ENCODE assay signal across 8 cellular contexts in the genomic region with DNA sequence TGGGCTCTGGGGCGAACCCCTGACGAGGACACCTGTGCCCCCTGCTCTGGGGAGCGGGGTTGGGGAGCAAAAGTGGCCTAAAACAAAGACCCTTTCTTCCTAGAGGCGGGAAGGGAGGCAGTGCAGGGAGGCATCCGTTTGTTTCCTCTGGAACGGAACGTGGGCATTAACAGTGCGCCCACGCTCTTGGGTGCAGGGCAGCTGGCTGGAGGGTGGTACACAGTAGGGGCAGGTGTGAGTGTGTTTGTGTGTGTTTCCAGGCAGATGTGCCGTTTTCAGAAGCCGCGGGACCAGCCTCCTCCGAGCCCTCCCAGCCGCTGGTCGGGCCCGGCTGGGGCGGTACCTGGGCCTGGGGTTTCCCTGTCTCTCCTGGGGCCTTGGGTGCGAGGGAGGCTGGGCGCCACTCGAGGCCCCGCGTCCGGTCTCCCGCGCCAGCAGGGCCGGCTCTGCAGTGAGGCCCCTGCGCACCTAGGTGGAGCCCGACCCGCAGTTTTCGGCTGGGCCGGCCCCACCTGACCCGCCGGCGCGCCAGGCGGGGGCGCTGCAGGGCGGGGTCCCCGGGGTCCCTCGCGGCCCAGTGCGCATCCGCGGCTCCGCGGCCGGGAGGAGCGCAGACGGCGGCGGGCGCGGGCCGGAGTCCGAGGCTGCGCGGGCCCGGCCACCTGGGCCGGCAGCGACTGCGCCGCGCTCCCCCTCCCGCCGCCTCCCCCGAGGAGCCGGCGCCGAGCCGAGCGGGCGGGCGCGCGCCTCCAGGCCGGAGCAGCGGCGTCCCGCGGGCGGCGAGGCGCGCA.
DNase-seq lines count a peak whose midpoint lies in the region; TF ChIP-seq lines count a peak whose summit lies in the region.

No MANE protein-coding gene starts in this region.

- 9 to 29% methylated on average over 16 to 64 of the region's 84 CpGs for WGBS in testis, 2 donors

- no peaks in the 10 kb centered on the region for H3K4me1 ChIP-seq in testis

- H3K9me3 ChIP-seq in testis, result no peaks in the 10 kb centered on the region

- TF ChIP-seq POLR2A in testis (IDR thresholded peaks at IDR 0.05), result no peak

- H3K36me3 ChIP-seq in testis (ENCODE audit: low read depth, missing control alignments), result no peaks in the 10 kb centered on the region

- peak; percentile 43 to 64 (median 52) for TF ChIP-seq CTCF in testis (IDR thresholded peaks at IDR 0.05)

- H3K27ac ChIP-seq in angular gyrus (ENCODE audit: low read depth, low read length) (peak overlapping the region; percentile 62), testis (peak overlapping the region in 1 of 2 donors; percentile 36)

- peak overlapping the region in 1 of 2 donors; percentile 34 for H3K4me3 ChIP-seq in testis

- no peaks in the 10 kb centered on the region for H3K27me3 ChIP-seq in testis

- intact Hi-C loops in testis (cut with DNase I; ENCODE audit: low total_unique reads), result no loop called here

- DNase-seq in COLO668 (lab: John Stamatoyannopoulos, UW; ENCODE audit: unreplicated experiment) (peak; percentile 86), KBM-7 (peak; percentile 59), left kidney (ENCODE audit: low read depth, low spot score) (peak; percentile 91), testis (peak; percentile 62), activated gamma-delta T cell (lab: John Stamatoyannopoulos, UW) (no peak), AML-193 (lab: John Stamatoyannopoulos, UW) (no peak), SW480 (ENCODE audit: low spot score) (no peak)

- in situ Hi-C loops in KBM-7 (cut with MboI; ENCODE audit: low pct_unique_long_range_greater_than_20kb, low sequenced_read_pairs), result no loop called here

Comparison
In these comparisons a context has a peak if more than half of its experiments do, and no peak if none do; other contexts are left out.
1. DNase-seq: peak in COLO668 (single experiment), KBM-7 (single experiment), left kidney (single experiment) and testis (single experiment); none in activated gamma-delta T cell (single experiment), AML-193 (0 of 2) and SW480 (single experiment).